In genomic region chr6:108097882-108098281, GRCh38 we compare ENCODE assay signal across 28 cellular contexts.
"Had no signal": no experiment of that assay in that cellular context is flagged by ENCODE, and none has a peak within 500 bp of the region (broad histone marks: within the 10 kb centered on the region; RNA-seq: fewer than 3 reads in every experiment).

No MANE protein-coding gene starts in this region.

- H3K4me3 ChIP-seq: Peyer's patch, SJSA1 had no signal

- ATAC-seq: activated CD4-positive, CD25-positive, alpha-beta regulatory T cell treated with anti-CD3 and anti-CD28 coated beads, Interleukin-2, amount 50 U/mL, for 24 hours; activated CD8-positive, alpha-beta T cell treated with anti-CD3 and anti-CD28 coated beads for 36 hours; activated T-cell treated with anti-CD3 and anti-CD28 coated beads, Interleukin-2, amount 50 U/mL, for 72 hours; SK-N-SH treated with all-trans-retinoic acid at 6 μM for 48 hours had no signal

- DNase-seq: activated CD4-positive, alpha-beta T cell treated with anti-CD3 and anti-CD28 coated beads for 4 hours; activated CD8-positive, alpha-beta memory T cell treated with anti-CD3 and anti-CD28 coated beads, Interleukin-2, amount 50 U/mL, for 4 hours; activated CD8-positive, alpha-beta T cell treated with anti-CD3 and anti-CD28 coated beads for 36 hours; activated gamma-delta T cell treated with Interleukin-2 at 50 U/mL for 16 hours; activated naive CD4-positive, alpha-beta T cell treated with anti-CD3 and anti-CD28 coated beads, Interleukin-2, amount 10 ng/mL, durations not matched to agents 7 days and 5 days; activated naive CD8-positive, alpha-beta T cell treated with anti-CD3 and anti-CD28 coated beads for 36 hours; activated T-cell treated with anti-CD3 and anti-CD28 coated beads, Interleukin-2, amount 50 U/mL, for 72 hours; anterior cingulate cortex; central memory CD4-positive, alpha-beta T cell; MM.1S; NCI-H1105 treated with DMSO at 0.1 percent for 48 hours; NCI-H1436 treated with DMSO at 0.1 percent for 48 hours; NCI-H187; NCI-H2081; NCI-H226; NCI-H526; NCI-H82; NK-92 treated with Interleukin-12 subunit alpha and Interleukin-12 subunit beta, amount 100 ng/mL, for 24 hours; OCI-M1; Peyer's patch; Right ventricle myocardium superior had no signal

- H3K4me1 Mint-ChIP-seq: activated naive CD4-positive, alpha-beta T cell treated with anti-CD3 and anti-CD28 coated beads, Interleukin-2, amount 10 ng/mL, durations not matched to agents 7 days and 5 days; activated naive CD8-positive, alpha-beta T cell treated with anti-CD3 and anti-CD28 coated beads for 36 hours had no signal

- H3K27ac Mint-ChIP-seq: activated CD8-positive, alpha-beta T cell treated with anti-CD3 and anti-CD28 coated beads for 36 hours; activated naive CD4-positive, alpha-beta T cell treated with anti-CD3 and anti-CD28 coated beads, Interleukin-2, amount 10 ng/mL, durations not matched to agents 7 days and 5 days; activated naive CD8-positive, alpha-beta T cell treated with anti-CD3 and anti-CD28 coated beads for 36 hours; activated T-cell treated with anti-CD3 and anti-CD28 coated beads, Interleukin-2, amount 50 U/mL, for 72 hours; activated T-helper 2 cell treated with anti-CD3 and anti-CD28 coated beads, Interferon-gamma antibody, Interleukin-2, Interleukin-4, amounts not matched to agents 10 μg/mL and 5 μg/mL and 100 μg/mL, durations not matched to agents 14 hours and 24 hours and 36 hours; T-helper 1 cell treated with Interleukin-12 subunit alpha and Interleukin-12 subunit beta and Interleukin-4 antibody, amounts not matched to agents 30 μg/mL and 1 μg/mL, for 36 hours had no signal

- H3K27ac ChIP-seq: KMS-11, Peyer's patch, RWPE1, SJSA1 had no signal

- H3K36me3 Mint-ChIP-seq: activated naive CD4-positive, alpha-beta T cell treated with anti-CD3 and anti-CD28 coated beads, Interleukin-2, amount 10 ng/mL, durations not matched to agents 7 days and 5 days; activated naive CD8-positive, alpha-beta T cell treated with anti-CD3 and anti-CD28 coated beads for 36 hours had no signal

- H3K4me3 Mint-ChIP-seq: activated CD8-positive, alpha-beta T cell treated with anti-CD3 and anti-CD28 coated beads for 36 hours; activated naive CD4-positive, alpha-beta T cell treated with anti-CD3 and anti-CD28 coated beads, Interleukin-2, amount 10 ng/mL, durations not matched to agents 7 days and 5 days; activated naive CD8-positive, alpha-beta T cell treated with anti-CD3 and anti-CD28 coated beads for 36 hours; activated T-cell treated with anti-CD3 and anti-CD28 coated beads, Interleukin-2, amount 50 U/mL, for 72 hours; T-helper 1 cell treated with Interleukin-12 subunit alpha and Interleukin-12 subunit beta and Interleukin-4 antibody, amounts not matched to agents 30 μg/mL and 1 μg/mL, for 36 hours had no signal

- H3K9me3 Mint-ChIP-seq: activated CD8-positive, alpha-beta T cell treated with anti-CD3 and anti-CD28 coated beads for 36 hours; activated naive CD4-positive, alpha-beta T cell treated with anti-CD3 and anti-CD28 coated beads, Interleukin-2, amount 10 ng/mL, durations not matched to agents 7 days and 5 days; activated naive CD8-positive, alpha-beta T cell treated with anti-CD3 and anti-CD28 coated beads for 36 hours; activated T-cell treated with anti-CD3 and anti-CD28 coated beads, Interleukin-2, amount 50 U/mL, for 72 hours; activated T-helper 2 cell treated with anti-CD3 and anti-CD28 coated beads, Interferon-gamma antibody, Interleukin-2, Interleukin-4, amounts not matched to agents 10 μg/mL and 5 μg/mL and 100 μg/mL, durations not matched to agents 14 hours and 24 hours and 36 hours; T-helper 1 cell treated with Interleukin-12 subunit alpha and Interleukin-12 subunit beta and Interleukin-4 antibody, amounts not matched to agents 30 μg/mL and 1 μg/mL, for 36 hours had no signal
